Comparison of ENCODE assay signal across 23 cellular contexts in the genomic region with DNA sequence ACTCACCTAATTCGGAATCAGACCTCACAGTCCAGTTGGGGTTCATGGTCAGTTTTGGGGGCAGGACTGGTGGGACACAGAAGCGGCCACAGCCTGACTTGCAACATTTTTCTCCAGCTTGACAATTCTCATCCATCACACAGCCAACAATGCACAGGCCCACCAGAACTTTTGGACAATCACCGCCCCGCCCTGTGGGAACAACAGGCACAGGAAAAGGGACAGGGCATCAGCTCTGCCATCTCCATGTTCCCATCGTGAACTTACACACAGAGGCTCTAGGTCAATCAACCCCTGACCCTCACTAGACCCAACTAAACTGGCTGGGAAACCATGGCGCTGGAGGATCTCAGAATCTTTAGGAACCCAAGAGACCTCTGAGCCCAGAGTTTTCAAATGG. TPM values are rescaled to one million over a fixed set of nuclear protein-coding genes. Genes with fewer than 3 reads are reported as not detected.
A peak's percentile ranks its signal among the peaks of the same experiment; 100 is the strongest.
DNase-seq lines count a peak whose midpoint lies in the region; ATAC-seq, FAIRE-seq and TF ChIP-seq lines count a peak whose summit lies in the region.
"Had no signal": no experiment of that assay in that cellular context is flagged by ENCODE, and none has a peak within 500 bp of the region (broad histone marks: within the 10 kb centered on the region; RNA-seq: fewer than 3 reads in every experiment).

No MANE protein-coding gene starts in this region.

- no peak overlapping the region for H3K4me3 ChIP-seq in H1 (ENCODE audit: extremely low read depth in 1 of 4, insufficient read depth in 2 of 4, low read depth in 3 of 4, low read length in 4 of 4)
- H3K4me3 ChIP-seq in mucosa of rectum (ENCODE audit: low read length in 2 of 2) = no peak overlapping the region
- H3K4me3 ChIP-seq in upper lobe of right lung = no peak overlapping the region
- no peak overlapping the region for H3K4me3 ChIP-seq in tibial nerve
- H3K4me3 ChIP-seq: BLaER1 treated with 17β-estradiol and CSF1 and Interleukin-3, amounts not matched to agents 10 nM and 100 nM; GM23248 had no signal

- H3K23me2 ChIP-seq in H1 (ENCODE audit: low read depth, low read length) = no peaks in the 10 kb centered on the region

- H3K9me3 ChIP-seq in H1 (ENCODE audit: insufficient read depth in 2 of 2, low read depth in 1 of 2, low read length in 1 of 2) (no peaks in the 10 kb centered on the region), mucosa of rectum (ENCODE audit: control insufficient read depth in 2 of 2, low read length in 2 of 2) (no peaks in the 10 kb centered on the region), upper lobe of right lung (no peaks in the 10 kb centered on the region), tibial nerve (no peaks in the 10 kb centered on the region)
- H3K9me3 ChIP-seq: BLaER1 treated with 17β-estradiol and CSF1 and Interleukin-3, amounts not matched to agents 10 nM and 100 nM had no signal

- TF ChIP-seq EP300 in H1 (IDR thresholded peaks at IDR 0.05; ENCODE audit: borderline replicate concordance in 1 of 2, low read depth in 2 of 2, low read length in 2 of 2) (no peak), tibial nerve (IDR thresholded peaks at IDR 0.05) (no peak)

- POLR2A ChIA-PET in H1 (lab: Charles Lee; ENCODE audit: partially characterized antibody) = interaction anchor here (1.6 kb wide), 1 partner anchor 16 kb away, joined by 3 read pairs; a partner anchor contains a TSS

- TF ChIP-seq RAD21 in H1 (IDR thresholded peaks at IDR 0.05 in 1 of 2, conservative IDR thresholded peaks at IDR 0.05 in 1 of 2; ENCODE audit: low read depth in 2 of 2, low read length in 2 of 2) = no peak

- H2BK120ac ChIP-seq in H1 (replicated peaks; ENCODE audit: low read depth, low read length) = no peak overlapping the region

- intact Hi-C loops in upper lobe of right lung (cut with DNase I) = loop anchor here (10.0 kb wide), 1 partner anchor 231 kb away; a partner anchor contains a TSS

- H2BK20ac ChIP-seq in H1 (ENCODE audit: low read length) = no peak overlapping the region

- no peak overlapping the region for H2BK15ac ChIP-seq in H1 (ENCODE audit: low read length)

- no peak overlapping the region for H3K9ac ChIP-seq in H1 (replicated peaks in 1 of 4; ENCODE audit: extremely low read depth in 1 of 4, low read depth in 3 of 4, low read length in 3 of 4)
- H3K9ac ChIP-seq in mucosa of rectum (ENCODE audit: low read depth in 1 of 2, low read length in 2 of 2) = peak overlapping the region in 1 of 2 donors; percentile 25
- H3K9ac ChIP-seq: BLaER1 treated with 17β-estradiol and CSF1 and Interleukin-3, amounts not matched to agents 10 nM and 100 nM; GM23248 had no signal

- H2BK5ac ChIP-seq in H1 (ENCODE audit: low read depth, low read length) = no peak overlapping the region

- no peak overlapping the region for H3K23ac ChIP-seq in H1 (ENCODE audit: insufficient read length)

- H2AK5ac ChIP-seq in H1 (ENCODE audit: low read depth, low read length) = 0 out of 2 replicates have a peak overlapping the region, but pooled peaks have one; percentile 9

- FAIRE-seq in HTR-8/SVneo (lab: Jason Lieb, UNC) (peak; percentile 4), H1 (lab: Jason Lieb, UNC) (no peak)
- FAIRE-seq: G401.6, GM12891, H54 had no signal

- DNase-seq in HTR-8/SVneo (ENCODE audit: insufficient read length, low spot score) (no peak), H1 (ENCODE audit: low read depth in 1 of 2, low spot score in 2 of 2) (no peak), upper lobe of right lung (peak; percentile 33), tibial nerve (ENCODE audit: low spot score in 2 of 2) (no peak), left lobe of liver (ENCODE audit: low spot score) (no peak)
- no peak for DNase-seq in stimulated activated CD4-positive, alpha-beta T cell treated with anti-CD3 and anti-CD28 coated beads, Interleukin-4, amount 100 ng/mL, for 1 hour
- DNase-seq: 8988T; CD4-positive, CD25-positive, alpha-beta regulatory T cell; CD8-positive, alpha-beta memory T cell; COR-L47; DMS 273 treated with DMSO at 0.1 percent for 48 hours; DMS53; GM23248; HCEC 1CT; HFFc6 had no signal

- H3K4me1 ChIP-seq in H1 (replicated peaks in 1 of 4; ENCODE audit: control insufficient read depth in 3 of 4, insufficient read depth in 4 of 4, low read length in 3 of 4) (peaks cover 0 to 4% (median 1%) of the 10 kb centered on the region in 4 experiments; a peak in 4 of 7 replicates), mucosa of rectum (ENCODE audit: control insufficient read depth in 2 of 2, insufficient read depth in 2 of 2, low read length in 2 of 2) (peaks cover 28 to 55% of the 10 kb centered on the region in 2 donors), upper lobe of right lung (peaks cover 32% of the 10 kb centered on the region), tibial nerve (peaks cover 0 to 39% (median 28%) of the 10 kb centered on the region in 4 donors)

- no peak overlapping the region for H3K4ac ChIP-seq in H1 (replicated peaks; ENCODE audit: insufficient read length, low read depth, low read length)

- H3K27me3 ChIP-seq in H1 (replicated peaks in 1 of 4; ENCODE audit: control insufficient read depth in 3 of 4, extremely low read depth in 1 of 4, insufficient read depth in 3 of 4, low read length in 3 of 4) (no peaks in the 10 kb centered on the region), mucosa of rectum (ENCODE audit: control insufficient read depth in 2 of 2, insufficient read depth in 2 of 2, low read length in 2 of 2) (no peaks in the 10 kb centered on the region), upper lobe of right lung (no peaks in the 10 kb centered on the region), tibial nerve (no peaks in the 10 kb centered on the region)
- H3K27me3 ChIP-seq: BLaER1 treated with 17β-estradiol and CSF1 and Interleukin-3, amounts not matched to agents 10 nM and 100 nM had no signal

- no peak overlapping the region for H4K91ac ChIP-seq in H1 (replicated peaks; ENCODE audit: insufficient read length, low read length)

- no peak overlapping the region for H4K5ac ChIP-seq in H1 (ENCODE audit: insufficient read length, low read depth, low read length)

- no peak overlapping the region for H2AFZ ChIP-seq in H1 (ENCODE audit: low read length)
- H2AFZ ChIP-seq: GM23248 had no signal

- TF ChIP-seq POLR2A in H1 (IDR thresholded peaks at IDR 0.05; ENCODE audit: control extremely low read depth in 1 of 2, low read depth in 2 of 2, low read length in 2 of 2) = no peak
- TF ChIP-seq POLR2A in tibial nerve (IDR thresholded peaks at IDR 0.05) = no peak

- no peak overlapping the region for H3K18ac ChIP-seq in H1 (ENCODE audit: extremely low read depth, low read length)

- TF ChIP-seq CTCF in H1 (IDR thresholded peaks at IDR 0.05; ENCODE audit: control extremely low read depth in 1 of 3, insufficient read depth in 1 of 3, low read depth in 1 of 3, low read length in 3 of 3) (no peak), upper lobe of right lung (IDR thresholded peaks at IDR 0.05) (no peak), tibial nerve (IDR thresholded peaks at IDR 0.05) (no peak)

- H2BK12ac ChIP-seq in H1 (ENCODE audit: low read depth, low read length) = no peak overlapping the region

- CTCF ChIA-PET in H1 (lab: Charles Lee; ENCODE audit: partially characterized antibody) = interaction anchor here (1.4 to 3.1 kb wide), 2 partner anchors 237 to 238 kb away, joined by 5 to 11 read pairs; a partner anchor contains a TSS

- no peaks in the 10 kb centered on the region for H3K79me2 ChIP-seq in H1 (ENCODE audit: control insufficient read depth in 1 of 2, insufficient read depth in 2 of 2, low read length in 2 of 2)

- H4K8ac ChIP-seq in H1 (ENCODE audit: extremely low read depth, insufficient read depth, low read length) = no peak overlapping the region

- no peak overlapping the region for H3K14ac ChIP-seq in H1 (ENCODE audit: insufficient read length)

- H3K36me3 ChIP-seq in H1 (ENCODE audit: control insufficient read depth in 2 of 4, insufficient read depth in 4 of 4, low read length in 3 of 4) (no peaks in the 10 kb centered on the region), mucosa of rectum (ENCODE audit: control insufficient read depth in 2 of 2, insufficient read depth in 2 of 2, low read length in 2 of 2) (no peaks in the 10 kb centered on the region), upper lobe of right lung (no peaks in the 10 kb centered on the region), tibial nerve (no peaks in the 10 kb centered on the region)
- H3K36me3 ChIP-seq: BLaER1 treated with 17β-estradiol and CSF1 and Interleukin-3, amounts not matched to agents 10 nM and 100 nM had no signal

- no peak overlapping the region for H3K4me2 ChIP-seq in H1 (ENCODE audit: insufficient read depth in 1 of 2, low read depth in 2 of 2, low read length in 2 of 2)
- H3K4me2 ChIP-seq: BLaER1 treated with 17β-estradiol and CSF1 and Interleukin-3, amounts not matched to agents 10 nM and 100 nM had no signal

- H3K27ac ChIP-seq in H1 (ENCODE audit: low read depth, low read length) (no peak overlapping the region), mucosa of rectum (ENCODE audit: low read depth in 2 of 2, low read length in 2 of 2) (peak overlapping the region; percentile 74 to 79), upper lobe of right lung (no peak overlapping the region), tibial nerve (no peak overlapping the region)
- H3K27ac ChIP-seq: BLaER1 treated with 17β-estradiol and CSF1 and Interleukin-3, amounts not matched to agents 10 nM and 100 nM; GM23248 had no signal

- H4K20me1 ChIP-seq in H1 (replicated peaks in 1 of 2; ENCODE audit: control insufficient read depth in 1 of 2, insufficient read depth in 2 of 2, low read length in 2 of 2) = no peaks in the 10 kb centered on the region
- H4K20me1 ChIP-seq: BLaER1 treated with 17β-estradiol and CSF1 and Interleukin-3, amounts not matched to agents 10 nM and 100 nM had no signal

- WGBS in H1 (ENCODE audit: extremely low coverage in 1 of 2, insufficient coverage in 1 of 2, insufficient read length in 1 of 2, insufficient replicate concordance in 2 of 2, low coverage in 1 of 2, low lambda C conversion rate in 2 of 2, missing lambda C conversion rate in 1 of 2), 2 experiments = 93% methylated on average over 6 of the region's 6 CpGs; no CpG with 5 or more reads in 1 of the 2 experiments
- WGBS in tibial nerve, 2 donors = 88 to 91% methylated on average over 6 of the region's 6 CpGs

- no peak for ATAC-seq in upper lobe of right lung
- ATAC-seq in esophagus mucosa = no peak
- ATAC-seq in left lobe of liver = no peak

- H3K56ac ChIP-seq in H1 (replicated peaks; ENCODE audit: insufficient read length, low read depth, low read length) = no peak overlapping the region

- no peaks in the 10 kb centered on the region for H3K79me1 ChIP-seq in H1 (ENCODE audit: low read depth, low read length)

RNA-seq across cellular contexts. Expression of a gene that starts 16.3 kb away (rescaled TPM):
- 0.50 TPM in 1 of 2 replicates, not detected in the other for total RNA-seq in H1 (2021; fragmentation: NEBNext Ultra II Directional; extraction: Animal tissue kit (Norgen Biotek cat#: 25700))
- 0.11 and 0.60 TPM in 2 replicates for polyA plus RNA-seq in H1 (2011; rRNA removed)
- polyA plus RNA-seq in H1 (2011; cell fraction: cytosol; rRNA removed) = 0.21 TPM
- not detected for polyA plus RNA-seq in H1 (2011; cell fraction: nucleus; rRNA removed)
- 0.48 to 0.99 TPM in 2 of 4 replicates, not detected in the others for polyA plus RNA-seq in H1 (2012, experiment 1 of 2)
- not detected for polyA plus RNA-seq in H1 (2012, experiment 2 of 2)
- polyA plus RNA-seq in H1 (2013, experiment 1 of 2) = 0.18 TPM
- 0.18 TPM for polyA plus RNA-seq in H1 (2013, experiment 2 of 2)
- polyA minus RNA-seq in H1 (2011; rRNA and poly(A)+ RNA removed) = 0.54 and 0.73 TPM in 2 replicates
- polyA minus RNA-seq in H1 (2011; cell fraction: cytosol; rRNA and poly(A)+ RNA removed) = not detected
- polyA minus RNA-seq in H1 (2011; cell fraction: nucleus; rRNA and poly(A)+ RNA removed) = 1.1 TPM
- total RNA-seq in upper lobe of right lung (2.1 TPM), tibial nerve (1 to 10 TPM in 1 of 4 donors, not detected in 3; 2.4 TPM), esophagus mucosa (not detected), left lobe of liver (not detected)
- total RNA-seq: A673; CD4-positive, CD25-positive, alpha-beta regulatory T cell; CD8-positive, alpha-beta memory T cell had no signal
- polyA plus RNA-seq: CD4-positive, CD25-positive, alpha-beta regulatory T cell; CD8-positive, alpha-beta memory T cell had no signal

RNA-seq across cellular contexts. Expression of a gene that starts 16.3 kb away (rescaled TPM):
- 38.4 and 41.9 TPM in 2 replicates for total RNA-seq in H1 (2021; fragmentation: NEBNext Ultra II Directional; extraction: Animal tissue kit (Norgen Biotek cat#: 25700))
- polyA plus RNA-seq in H1 (2011; rRNA removed) = 32.6 and 34.9 TPM in 2 replicates
- polyA plus RNA-seq in H1 (2011; cell fraction: cytosol; rRNA removed) = 47.2 TPM
- polyA plus RNA-seq in H1 (2011; cell fraction: nucleus; rRNA removed) = 33.0 TPM
- 38.8 to 43.3 TPM (median 42.4 TPM) in 4 replicates for polyA plus RNA-seq in H1 (2012, experiment 1 of 2)
- 39.2 TPM for polyA plus RNA-seq in H1 (2012, experiment 2 of 2)
- polyA plus RNA-seq in H1 (2013, experiment 1 of 2) = 42.9 TPM
- 43.7 TPM for polyA plus RNA-seq in H1 (2013, experiment 2 of 2)
- 16.7 and 24.7 TPM in 2 replicates for polyA minus RNA-seq in H1 (2011; rRNA and poly(A)+ RNA removed)
- polyA minus RNA-seq in H1 (2011; cell fraction: cytosol; rRNA and poly(A)+ RNA removed) = 14.9 TPM
- 9.5 TPM for polyA minus RNA-seq in H1 (2011; cell fraction: nucleus; rRNA and poly(A)+ RNA removed)
- total RNA-seq in upper lobe of right lung (32.0 TPM), tibial nerve (10 to 100 TPM; 17.4 to 33.6 (median 27.2) TPM), esophagus mucosa (15.8 TPM), left lobe of liver (10.3 TPM)

RNA-seq across cellular contexts. Expression of a gene that starts 37.0 kb away (rescaled TPM):
- total RNA-seq in H1 (2021; fragmentation: NEBNext Ultra II Directional; extraction: Animal tissue kit (Norgen Biotek cat#: 25700)) = 243 and 255 TPM in 2 replicates
- 312 and 326 TPM in 2 replicates for polyA plus RNA-seq in H1 (2011; rRNA removed)
- polyA plus RNA-seq in H1 (2011; cell fraction: cytosol; rRNA removed) = 261 TPM
- 147 TPM for polyA plus RNA-seq in H1 (2011; cell fraction: nucleus; rRNA removed)
- polyA plus RNA-seq in H1 (2012, experiment 1 of 2) = 187 to 242 TPM (median 218 TPM) in 4 replicates
- 452 TPM for polyA plus RNA-seq in H1 (2012, experiment 2 of 2)
- polyA plus RNA-seq in H1 (2013, experiment 1 of 2) = 303 TPM
- 318 TPM for polyA plus RNA-seq in H1 (2013, experiment 2 of 2)
- 81.2 and 93.7 TPM in 2 replicates for polyA minus RNA-seq in H1 (2011; rRNA and poly(A)+ RNA removed)
- 82.4 TPM for polyA minus RNA-seq in H1 (2011; cell fraction: cytosol; rRNA and poly(A)+ RNA removed)
- polyA minus RNA-seq in H1 (2011; cell fraction: nucleus; rRNA and poly(A)+ RNA removed) = 74.3 TPM
- total RNA-seq in upper lobe of right lung (1.4 TPM), tibial nerve (1 to 10 TPM in 2 of 4 donors, under 1 TPM in 1, not detected in 1; 0.78 to 6.9 (median 1.5) TPM), esophagus mucosa (46.5 TPM), left lobe of liver (0.96 TPM)
- polyA plus RNA-seq: CD8-positive, alpha-beta memory T cell had no signal

RNA-seq across cellular contexts. Expression of a gene that starts 51.7 kb away (rescaled TPM):
- total RNA-seq in H1 (2021; fragmentation: NEBNext Ultra II Directional; extraction: Animal tissue kit (Norgen Biotek cat#: 25700)) = 3.6 and 5.7 TPM in 2 replicates
- polyA plus RNA-seq in H1 (2011; rRNA removed) = 7.6 and 10.4 TPM in 2 replicates
- 11.8 TPM for polyA plus RNA-seq in H1 (2011; cell fraction: cytosol; rRNA removed)
- polyA plus RNA-seq in H1 (2011; cell fraction: nucleus; rRNA removed) = 4.4 TPM
- 6.2 to 10.0 TPM (median 8.5 TPM) in 4 replicates for polyA plus RNA-seq in H1 (2012, experiment 1 of 2)
- polyA plus RNA-seq in H1 (2012, experiment 2 of 2) = 1.9 TPM
- 5.7 TPM for polyA plus RNA-seq in H1 (2013, experiment 1 of 2)
- 5.7 TPM for polyA plus RNA-seq in H1 (2013, experiment 2 of 2)
- polyA minus RNA-seq in H1 (2011; rRNA and poly(A)+ RNA removed) = 0.39 and 2.5 TPM in 2 replicates
- polyA minus RNA-seq in H1 (2011; cell fraction: cytosol; rRNA and poly(A)+ RNA removed) = not detected
- not detected for polyA minus RNA-seq in H1 (2011; cell fraction: nucleus; rRNA and poly(A)+ RNA removed)
- total RNA-seq in upper lobe of right lung = 0.61 TPM
- total RNA-seq in tibial nerve = 10 to 100 TPM in 1 of 4 donors, 1 to 10 TPM in 2, not detected in 1; 2.3 to 12.0 (median 6.5) TPM
- not detected for total RNA-seq in esophagus mucosa
- not detected for total RNA-seq in left lobe of liver
- total RNA-seq: A673; CD8-positive, alpha-beta memory T cell; GM23248; HFFc6 had no signal

RNA-seq across cellular contexts. Expression of a gene that starts 53.3 kb away (rescaled TPM):
- total RNA-seq in H1 (2021; fragmentation: NEBNext Ultra II Directional; extraction: Animal tissue kit (Norgen Biotek cat#: 25700)) = not detected in 2 replicates
- polyA plus RNA-seq in H1 (2011; rRNA removed) = not detected in 2 replicates
- polyA plus RNA-seq in H1 (2011; cell fraction: cytosol; rRNA removed) = not detected
- not detected for polyA plus RNA-seq in H1 (2011; cell fraction: nucleus; rRNA removed)
- not detected in 4 replicates for polyA plus RNA-seq in H1 (2012, experiment 1 of 2)
- not detected for polyA plus RNA-seq in H1 (2012, experiment 2 of 2)
- polyA plus RNA-seq in H1 (2013, experiment 1 of 2) = not detected
- polyA plus RNA-seq in H1 (2013, experiment 2 of 2) = not detected
- not detected in 2 replicates for polyA minus RNA-seq in H1 (2011; rRNA and poly(A)+ RNA removed)
- not detected for polyA minus RNA-seq in H1 (2011; cell fraction: cytosol; rRNA and poly(A)+ RNA removed)
- polyA minus RNA-seq in H1 (2011; cell fraction: nucleus; rRNA and poly(A)+ RNA removed) = not detected
- not detected for total RNA-seq in upper lobe of right lung
- total RNA-seq in tibial nerve = not detected
- not detected for total RNA-seq in esophagus mucosa
- total RNA-seq in left lobe of liver = not detected
- total RNA-seq: A673; CD4-positive, CD25-positive, alpha-beta regulatory T cell; CD8-positive, alpha-beta memory T cell; GM23248; HFFc6 had no signal
- polyA plus RNA-seq: AG04450; CD4-positive, CD25-positive, alpha-beta regulatory T cell; CD8-positive, alpha-beta memory T cell; GM23248 had no signal

Comparison
In these comparisons a context has a peak if more than half of its experiments do, and no peak if none do; other contexts are left out.
1. H3K27ac ChIP-seq: peak in mucosa of rectum (2 of 2); none in H1 (single experiment), upper lobe of right lung (single experiment) and tibial nerve (0 of 4).